8 cellular contexts compared by ENCODE assay signal in the genomic region with DNA sequence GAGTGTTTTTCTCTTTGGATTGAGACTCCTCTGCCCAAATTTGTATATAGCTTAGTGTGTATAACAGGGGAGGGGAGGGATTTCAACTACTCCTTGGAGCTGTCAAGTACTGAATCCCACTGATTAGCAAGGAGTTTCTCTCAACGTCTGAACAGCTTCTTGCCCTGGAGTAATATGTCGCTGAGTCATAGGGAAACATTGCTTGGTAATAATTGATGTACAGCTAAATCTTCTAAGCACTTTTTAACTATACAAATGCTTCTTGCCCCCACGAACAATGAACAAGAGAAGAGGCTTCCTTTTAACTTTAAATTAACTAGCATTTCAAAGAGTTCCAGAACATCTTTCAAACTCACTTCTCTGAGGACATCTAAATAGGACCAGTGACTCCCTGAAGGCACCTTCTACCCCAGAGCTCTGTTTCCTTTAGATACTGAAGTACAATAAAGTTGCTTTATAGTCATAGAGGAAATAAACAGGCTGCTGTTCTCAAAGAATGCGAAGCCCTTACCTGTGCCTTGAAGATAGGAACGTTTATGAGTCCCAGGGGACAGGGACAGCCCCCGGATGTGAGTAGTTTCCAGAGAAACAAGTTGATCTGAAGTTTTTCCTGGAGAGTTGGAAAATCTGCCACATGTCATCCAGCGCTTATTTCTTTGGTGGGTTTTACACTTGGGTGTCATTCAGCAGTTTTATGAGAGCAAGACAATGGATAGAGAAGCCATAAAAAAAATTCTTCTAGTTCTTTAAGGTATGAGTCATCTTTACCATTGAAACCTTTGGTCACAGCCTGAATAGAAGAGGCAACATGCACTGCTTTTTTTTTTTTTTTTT.
DNase-seq lines count a peak whose midpoint lies in the region; ATAC-seq and TF ChIP-seq lines count a peak whose summit lies in the region.

No MANE protein-coding gene starts in this region.

- DNase-seq in AG08395 (ENCODE audit: low spot score) (peak; percentile 60), HAP-1 (ENCODE audit: low spot score in 2 of 2) (peak; percentile 78 to 96), Panc1 (ENCODE audit: low read depth, low spot score) (peak; percentile 36), fibroblast of villous mesenchyme (ENCODE audit: low read depth) (peak; percentile 57), NAMALWA (ENCODE audit: low spot score) (no peak)
- DNase-seq in activated naive CD4-positive, alpha-beta T cell treated with Interleukin-2 at 50 U/mL for 16 hours = no peak

- no peaks in the 10 kb centered on the region for H3K9me3 ChIP-seq in HAP-1
- no peaks in the 10 kb centered on the region for H3K9me3 ChIP-seq in Panc1 (ENCODE audit: control insufficient read depth, insufficient read depth, low read depth, low read length)

- H3K4me1 ChIP-seq in HAP-1 (peaks cover 44% of the 10 kb centered on the region), Panc1 (ENCODE audit: control insufficient read depth, insufficient read depth, low read length) (peaks cover 23% of the 10 kb centered on the region)

- intact Hi-C loops in Panc1 (cut with micrococcal nuclease; ENCODE audit: unreplicated experiment) = loop anchor here (5.0 kb wide), 1 partner anchor 87 kb away; no protein-coding TSS in a partner anchor

- H3K36me3 ChIP-seq in HAP-1 (replicated peaks) = no peaks in the 10 kb centered on the region
- no peaks in the 10 kb centered on the region for H3K36me3 ChIP-seq in Panc1 (ENCODE audit: control insufficient read depth, insufficient read depth, low read length)

- BruUV-seq in Panc1 (replicated peaks; lab: Mats Ljungman, UMichigan) = TSS peak; percentile 92

- H3K27ac ChIP-seq in Panc1 (ENCODE audit: low read length) = peak overlapping the region; percentile 93

- in situ Hi-C loops in HAP-1 (cut with MboI; ENCODE audit: low sequenced_read_pairs) = no loop called here
- in situ Hi-C loops in Panc1 (cut with HindIII; ENCODE audit: low pct_unique_long_range_greater_than_20kb, low sequenced_read_pairs) = no loop called here

- no peak overlapping the region for H3K4me3 ChIP-seq in HAP-1
- H3K4me3 ChIP-seq in Panc1 (ENCODE audit: low read depth in 2 of 2, low read length in 2 of 2) = peak overlapping the region; percentile 13 to 24
- no peak overlapping the region for H3K4me3 ChIP-seq in fibroblast of villous mesenchyme (ENCODE audit: low read depth, low read length)

- H3K27me3 ChIP-seq in HAP-1 (ENCODE audit: low read depth) (no peaks in the 10 kb centered on the region), Panc1 (ENCODE audit: control insufficient read depth, insufficient read depth, low read length) (no peaks in the 10 kb centered on the region)

- CTCF ChIA-PET in Panc1 (lab: Charles Lee) = no interaction called here

- ATAC-seq in Panc1 (peak; percentile 92), GM19351 (IDR thresholded peaks at IDR 0.05; ENCODE audit: unreplicated experiment) (no peak), HG03565 (IDR thresholded peaks at IDR 0.05; ENCODE audit: unreplicated experiment) (no peak)

- POLR2A ChIA-PET in Panc1 (lab: Charles Lee) = interaction anchor here (0.7 kb wide), 1 partner anchor 84 kb away, joined by 3 read pairs; no protein-coding TSS in a partner anchor

- no peak for TF ChIP-seq CTCF in Panc1 (IDR thresholded peaks at IDR 0.05)
- TF ChIP-seq CTCF in fibroblast of villous mesenchyme (IDR thresholded peaks at IDR 0.05; ENCODE audit: insufficient read depth, low read depth, low read length) = no peak

Comparison
In these comparisons a context has a peak if more than half of its experiments do, and no peak if none do; other contexts are left out.
1. DNase-seq: peak in AG08395 (single experiment), HAP-1 (2 of 2), Panc1 (single experiment) and fibroblast of villous mesenchyme (single experiment); none in activated naive CD4-positive, alpha-beta T cell treated with Interleukin-2 at 50 U/mL for 16 hours (single experiment) and NAMALWA (single experiment).
2. H3K4me3 ChIP-seq: peak in Panc1 (2 of 2); none in HAP-1 (single experiment) and fibroblast of villous mesenchyme (single experiment).